In genomic region chr16:66746682-66747081, GRCh38 we compare ENCODE assay signal across 10 cellular contexts. TPM values are rescaled to one million over a fixed set of nuclear protein-coding genes. Genes with fewer than 3 reads are reported as not detected.
DNase-seq lines count a peak whose midpoint lies in the region; ATAC-seq and TF ChIP-seq lines count a peak whose summit lies in the region.
"Had no signal": no experiment of that assay in that cellular context is flagged by ENCODE, and none has a peak within 500 bp of the region (broad histone marks: within the 10 kb centered on the region; RNA-seq: fewer than 3 reads in every experiment).

No MANE protein-coding gene starts in this region.

- BruUV-seq in MCF 10A (replicated peaks; lab: Mats Ljungman, UMichigan), result no TSS peak

- H3K27ac ChIP-seq in osteoblast (ENCODE audit: low read depth, low read length), result peak overlapping the region; percentile 18

- H3K36me3 ChIP-seq in osteoblast (ENCODE audit: insufficient read depth, low read length), result peaks cover 70% of the 10 kb centered on the region

- POLR2A ChIA-PET in activated CD4-positive, alpha-beta memory T cell treated with anti-CD3 and anti-CD28 coated beads, Interleukin-2, amount 10 ng/mL, durations not matched to agents 7 days and 5 days (lab: Charles Lee), result interaction anchor here (1.5 kb wide), 1 partner anchor 9 kb away, joined by 3 read pairs; no protein-coding TSS in a partner anchor
- POLR2A ChIA-PET in MCF 10A (lab: Yijun Ruan, JAX), result no interaction called here

- peaks cover 41% of the 10 kb centered on the region for H3K36me3 Mint-ChIP-seq in activated CD4-positive, alpha-beta memory T cell treated with anti-CD3 and anti-CD28 coated beads, Interleukin-2, amount 10 ng/mL, durations not matched to agents 7 days and 5 days (ENCODE audit: low read depth)
- peaks cover 72% of the 10 kb centered on the region for H3K36me3 Mint-ChIP-seq in MCF 10A (ENCODE audit: insufficient read depth, unreplicated experiment)

- intact Hi-C loops in MCF 10A (cut with micrococcal nuclease), result loop anchor here (10.0 kb wide), 1 partner anchor 342 kb away; no protein-coding TSS in a partner anchor

- peaks cover 78% of the 10 kb centered on the region for H3K79me2 ChIP-seq in osteoblast (ENCODE audit: insufficient read depth, low read length)

- TF ChIP-seq POLR2A in GM18505 (IDR thresholded peaks at IDR 0.05; ENCODE audit: borderline replicate concordance, extremely low read depth, insufficient read depth, insufficient read length), result no peak

- TF ChIP-seq CTCF in osteoblast (IDR thresholded peaks at IDR 0.05; ENCODE audit: extremely low read depth, low read depth, low read length) (no peak), GM20000 (IDR thresholded peaks at IDR 0.05; ENCODE audit: extremely low read depth, missing control alignments) (no peak), MCF 10A (IDR thresholded peaks at IDR 0.05; ENCODE audit: unreplicated experiment) (no peak)

- no peaks in the 10 kb centered on the region for H3K27me3 ChIP-seq in osteoblast (ENCODE audit: insufficient read depth, low read length)

- peaks cover 45% of the 10 kb centered on the region for H3K4me1 Mint-ChIP-seq in activated CD4-positive, alpha-beta memory T cell treated with anti-CD3 and anti-CD28 coated beads, Interleukin-2, amount 10 ng/mL, durations not matched to agents 7 days and 5 days
- H3K4me1 Mint-ChIP-seq in MCF 10A (ENCODE audit: insufficient read depth, unreplicated experiment), result peaks cover 30% of the 10 kb centered on the region

- H3K4me3 ChIP-seq in osteoblast (ENCODE audit: insufficient read depth, low read length), result no peak overlapping the region

- ATAC-seq in GM18505 (IDR thresholded peaks at IDR 0.05; ENCODE audit: unreplicated experiment) (peak; percentile 41), HG03457 (IDR thresholded peaks at IDR 0.05; ENCODE audit: unreplicated experiment) (peak; percentile 52), GM18861 (IDR thresholded peaks at IDR 0.05; ENCODE audit: unreplicated experiment) (no peak)

- H3K27ac Mint-ChIP-seq in activated CD4-positive, alpha-beta memory T cell treated with anti-CD3 and anti-CD28 coated beads, Interleukin-2, amount 10 ng/mL, durations not matched to agents 7 days and 5 days, result peak overlapping the region; percentile 73
- H3K27ac Mint-ChIP-seq in MCF 10A (ENCODE audit: low read depth, unreplicated experiment), result no peak overlapping the region

- no peak overlapping the region for H3K4me3 Mint-ChIP-seq in activated CD4-positive, alpha-beta memory T cell treated with anti-CD3 and anti-CD28 coated beads, Interleukin-2, amount 10 ng/mL, durations not matched to agents 7 days and 5 days
- H3K4me3 Mint-ChIP-seq in MCF 10A (ENCODE audit: unreplicated experiment), result no peak overlapping the region

- CTCF ChIA-PET in activated CD4-positive, alpha-beta memory T cell treated with anti-CD3 and anti-CD28 coated beads, Interleukin-2, amount 10 ng/mL, durations not matched to agents 7 days and 5 days (lab: Charles Lee), result interaction anchor here (1.0 to 1.5 kb wide), 4 partner anchors 10 to 84 kb away, joined by 3 to 7 read pairs (median 4); partner anchors contain the start of gene NAE1
- CTCF ChIA-PET in MCF 10A (lab: Yijun Ruan, JAX), result interaction anchor here (0.9 to 2.2 kb wide), 3 partner anchors 10 to 19 kb away, joined by 3 to 7 read pairs (median 5); no protein-coding TSS in a partner anchor

- H4K20me1 ChIP-seq in osteoblast (ENCODE audit: insufficient read depth, low read length), result peaks cover 53% of the 10 kb centered on the region

- peak; percentile 58 for DNase-seq in activated CD4-positive, alpha-beta memory T cell treated with anti-CD3 and anti-CD28 coated beads, Interleukin-2, amount 10 ng/mL, durations not matched to agents 7 days and 5 days
- DNase-seq in osteoblast (ENCODE audit: insufficient read length, low spot score, missing footprints), result no peak
- DNase-seq in GM20000 (ENCODE audit: low spot score), result no peak
- no peak for DNase-seq in MCF 10A (ENCODE audit: unreplicated experiment)
- DNase-seq in effector CD8-positive, alpha-beta T cell (lab: John Stamatoyannopoulos, UW), result no peak
- DNase-seq: NCI-H187 had no signal

- no peaks in the 10 kb centered on the region for H3K9me3 Mint-ChIP-seq in activated CD4-positive, alpha-beta memory T cell treated with anti-CD3 and anti-CD28 coated beads, Interleukin-2, amount 10 ng/mL, durations not matched to agents 7 days and 5 days
- no peaks in the 10 kb centered on the region for H3K9me3 Mint-ChIP-seq in MCF 10A (ENCODE audit: unreplicated experiment)

- no peaks in the 10 kb centered on the region for H3K27me3 Mint-ChIP-seq in activated CD4-positive, alpha-beta memory T cell treated with anti-CD3 and anti-CD28 coated beads, Interleukin-2, amount 10 ng/mL, durations not matched to agents 7 days and 5 days
- H3K27me3 Mint-ChIP-seq in MCF 10A (ENCODE audit: insufficient read depth, unreplicated experiment), result no peaks in the 10 kb centered on the region

- H2AFZ ChIP-seq in osteoblast (ENCODE audit: low read length), result no peak overlapping the region

- H3K4me1 ChIP-seq in osteoblast (ENCODE audit: insufficient read depth, low read length), result peaks cover 31% of the 10 kb centered on the region

- no peak overlapping the region for H3K4me2 ChIP-seq in osteoblast (ENCODE audit: insufficient read depth, low read length)

- H3K9me3 ChIP-seq in osteoblast (ENCODE audit: low read depth, low read length), result no peaks in the 10 kb centered on the region

RNA-seq across cellular contexts. Expression of gene DYNC1LI2, which starts 4.7 kb away (rescaled TPM):
- total RNA-seq in activated CD4-positive, alpha-beta memory T cell treated with anti-CD3 and anti-CD28 coated beads, Interleukin-2, amount 10 ng/mL, durations not matched to agents 7 days and 5 days, result 10 to 100 TPM; 50.1 to 52.9 TPM
- 157 and 183 TPM in 2 replicates for total RNA-seq in osteoblast
- 97.7 and 106 TPM in 2 replicates for total RNA-seq in MCF 10A (2022)

RNA-seq across cellular contexts. Expression of gene CMTM4, which starts 50.1 kb away (rescaled TPM):
- total RNA-seq in activated CD4-positive, alpha-beta memory T cell treated with anti-CD3 and anti-CD28 coated beads, Interleukin-2, amount 10 ng/mL, durations not matched to agents 7 days and 5 days, result under 1 TPM; 0.53 to 0.58 TPM
- total RNA-seq in osteoblast, result 42.7 and 52.5 TPM in 2 replicates
- 27.2 and 36.7 TPM in 2 replicates for total RNA-seq in MCF 10A (2022)

RNA-seq across cellular contexts. Expression of gene TERB1, which starts 54.7 kb away (rescaled TPM):
- total RNA-seq in activated CD4-positive, alpha-beta memory T cell treated with anti-CD3 and anti-CD28 coated beads, Interleukin-2, amount 10 ng/mL, durations not matched to agents 7 days and 5 days, result under 1 TPM in 1 of 2 experiments, not detected in 1; 0.15 TPM
- total RNA-seq in osteoblast (0.29 and 0.36 TPM in 2 replicates), MCF 10A (2022) (0.26 and 0.69 TPM in 2 replicates)
- total RNA-seq: T-helper 1 cell treated with Interleukin-12 subunit alpha and Interleukin-12 subunit beta and Interleukin-4 antibody, amounts not matched to agents 30 ng/mL and 1 ng/mL, for 36 hours had no signal

Comparison
In these comparisons a context has a peak if more than half of its experiments do, and no peak if none do; other contexts are left out.
1. RNA of gene CMTM4, which starts 50.1 kb away (total RNA-seq): 42.7 to 52.5 TPM in osteoblast and 27.2 to 36.7 TPM in MCF 10A; 0.53 to 0.58 TPM in activated CD4-positive, alpha-beta memory T cell treated with anti-CD3 and anti-CD28 coated beads, Interleukin-2, amount 10 ng/mL, durations not matched to agents 7 days and 5 days; every median in the first group is over 10 times any median in the second.